ENCODE assay signal across 9 cellular contexts in genomic region chr20:25035924-25036323, GRCh38. TPM values are rescaled to one million over a fixed set of nuclear protein-coding genes. Genes with fewer than 3 reads are reported as not detected.
DNase-seq lines count a peak whose midpoint lies in the region; ATAC-seq and TF ChIP-seq lines count a peak whose summit lies in the region.
"Had no signal": no experiment of that assay in that cellular context is flagged by ENCODE, and none has a peak within 500 bp of the region (broad histone marks: within the 10 kb centered on the region; RNA-seq: fewer than 3 reads in every experiment).

No MANE protein-coding gene starts in this region.

- DNase-seq in KBM-7 = peak; percentile 57
- no peak for DNase-seq in spleen
- DNase-seq in HCEC 1CT = no peak
- DNase-seq in kidney tubule cell (ENCODE audit: low spot score) = no peak
- DNase-seq: NCI-H1417 had no signal

- H3K4me3 ChIP-seq in spleen = peak overlapping the region in 1 of 8 donors; percentile 3

- in situ Hi-C loops in KBM-7 (cut with MboI; ENCODE audit: low pct_unique_long_range_greater_than_20kb, low sequenced_read_pairs) = loop anchor here (25.0 kb wide), 1 partner anchor 351 kb away; the partner anchor contains the start of gene ABHD12

- intact Hi-C loops in spleen (cut with DNase I; ENCODE audit: low total_unique reads) = no loop called here

- peaks cover 0 to 37% (median 2%) of the 10 kb centered on the region in 6 donors for H3K36me3 ChIP-seq in spleen

- no peak for TF ChIP-seq POLR2A in spleen (IDR thresholded peaks at IDR 0.05)

- H3K9me3 ChIP-seq in spleen = no peaks in the 10 kb centered on the region

- H3K27me3 ChIP-seq in spleen (replicated peaks in 1 of 7) = no peaks in the 10 kb centered on the region

- 4 to 14% (median 8%) methylated on average over 4 of the region's 4 CpGs for WGBS in spleen, 5 donors

- H3K4me1 ChIP-seq in spleen = peaks cover 37 to 91% (median 68%) of the 10 kb centered on the region in 6 donors

- peak overlapping the region; percentile 90 for H3K27ac ChIP-seq in cingulate gyrus (ENCODE audit: low read depth, low read length)
- H3K27ac ChIP-seq in spleen = peak overlapping the region in 6 of 8 donors; percentile 13 to 78 (median 48)

- TF ChIP-seq CTCF in spleen (IDR thresholded peaks at IDR 0.05 in 8 of 11, conservative IDR thresholded peaks at IDR 0.05 in 3 of 11) = no peak

- ATAC-seq in GM18868 (IDR thresholded peaks at IDR 0.05; ENCODE audit: unreplicated experiment) (peak; percentile 40), GM19467 (IDR thresholded peaks at IDR 0.05; ENCODE audit: unreplicated experiment) (no peak)

RNA-seq across cellular contexts. Expression of gene ACSS1, which starts 22.0 kb away (rescaled TPM):
- 10 to 100 TPM; 34.0 to 50.8 (median 41.3) TPM for total RNA-seq in spleen
- polyA plus RNA-seq in spleen = 10 to 100 TPM; 20.3 to 26.8 (median 26.3) TPM

RNA-seq across cellular contexts. Expression of gene APMAP, which starts 43.4 kb away (rescaled TPM):
- total RNA-seq in spleen = 100 to 1,000 TPM in 1 of 7 donors, 10 to 100 TPM in 6; 57.9 to 104 (median 78.8) TPM
- polyA plus RNA-seq in spleen = 10 to 100 TPM; 26.5 to 36.0 (median 31.5) TPM

RNA-seq across cellular contexts. Expression of gene VSX1, which starts 46.0 kb away (rescaled TPM):
- not detected for total RNA-seq in spleen
- polyA plus RNA-seq in spleen = not detected
- total RNA-seq: bronchial epithelial cell had no signal
